Comparison of ENCODE assay signal across 16 cellular contexts in genomic region chr2:70303186-70303585, GRCh38. TPM values are rescaled to one million over a fixed set of nuclear protein-coding genes. Genes with fewer than 3 reads are reported as not detected.
DNase-seq lines count a peak whose midpoint lies in the region; ATAC-seq, FAIRE-seq and TF ChIP-seq lines count a peak whose summit lies in the region.
"Had no signal": no experiment of that assay in that cellular context is flagged by ENCODE, and none has a peak within 500 bp of the region (broad histone marks: within the 10 kb centered on the region; RNA-seq: fewer than 3 reads in every experiment).

No MANE protein-coding gene starts in this region.

- FAIRE-seq in astrocyte (lab: Jason Lieb, UNC): no peak
- FAIRE-seq: A204.1 had no signal

- no peak overlapping the region for H3K9ac ChIP-seq in astrocyte (ENCODE audit: low read length)
- H3K9ac ChIP-seq: BLaER1, GM23248 had no signal

- DNase-seq in natural killer cell (no peak), astrocyte (ENCODE audit: low read depth) (no peak), left lung (no peak), NCI-H748 (lab: John Stamatoyannopoulos, UW; ENCODE audit: unreplicated experiment) (no peak)
- DNase-seq in natural killer cell treated with Interleukin-12 subunit alpha and Interleukin-12 subunit beta and Interleukin-15 and Interleukin-18, amount 100 ng/mL, for 72 hours (ENCODE audit: low spot score): no peak
- no peak for DNase-seq in activated CD4-positive, alpha-beta T cell treated with anti-CD3 and anti-CD28 coated beads, Interleukin-2, amount 50 U/mL, for 4 hours

- intact Hi-C loops in natural killer cell (cut with micrococcal nuclease) (loop anchor here (5.0 to 10.0 kb wide), 2 partner anchors 391 to 642 kb away; no protein-coding TSS in a partner anchor), left lung (cut with DNase I) (no loop called here)

- no peak overlapping the region for H3K27ac ChIP-seq in astrocyte (ENCODE audit: low read depth, low read length)
- no peak overlapping the region for H3K27ac ChIP-seq in left lung
- H3K27ac ChIP-seq: BLaER1, GM23248, Peyer's patch had no signal

- peaks cover 12% of the 10 kb centered on the region for H3K79me2 ChIP-seq in astrocyte (ENCODE audit: insufficient read depth, low read length)

- no peak overlapping the region for H3K4me2 ChIP-seq in astrocyte (ENCODE audit: low read length)

- H3K36me3 Mint-ChIP-seq in natural killer cell: peaks cover 9% of the 10 kb centered on the region
- H3K36me3 Mint-ChIP-seq in natural killer cell treated with Interleukin-12 subunit alpha and Interleukin-12 subunit beta and Interleukin-15 and Interleukin-18, amount 100 ng/mL, for 72 hours: peaks cover 9% of the 10 kb centered on the region
- no peaks in the 10 kb centered on the region for H3K36me3 Mint-ChIP-seq in astrocyte (ENCODE audit: low read depth, unreplicated experiment)
- peaks cover 19% of the 10 kb centered on the region for H3K36me3 Mint-ChIP-seq in nephron (ENCODE audit: low read depth)

- H3K4me3 Mint-ChIP-seq in natural killer cell (peak overlapping the region; percentile 69), astrocyte (ENCODE audit: unreplicated experiment) (peak overlapping the region; percentile 4), nephron (peak overlapping the region; percentile 29 to 52 (median 49))
- H3K4me3 Mint-ChIP-seq in natural killer cell treated with Interleukin-12 subunit alpha and Interleukin-12 subunit beta and Interleukin-15 and Interleukin-18, amount 100 ng/mL, for 72 hours: no peak overlapping the region
- H3K4me3 Mint-ChIP-seq: HFFc6 had no signal

- H3K9me3 Mint-ChIP-seq in natural killer cell: no peaks in the 10 kb centered on the region
- H3K9me3 Mint-ChIP-seq in natural killer cell treated with Interleukin-12 subunit alpha and Interleukin-12 subunit beta and Interleukin-15 and Interleukin-18, amount 100 ng/mL, for 72 hours: no peaks in the 10 kb centered on the region
- no peaks in the 10 kb centered on the region for H3K9me3 Mint-ChIP-seq in astrocyte (ENCODE audit: unreplicated experiment)
- no peaks in the 10 kb centered on the region for H3K9me3 Mint-ChIP-seq in nephron
- H3K9me3 Mint-ChIP-seq: CD4-positive, alpha-beta T cell; HFFc6; IgD-negative memory B cell had no signal

- no peak for ATAC-seq in natural killer cell
- no peak for ATAC-seq in natural killer cell treated with Interleukin-12 subunit alpha and Interleukin-12 subunit beta and Interleukin-15 and Interleukin-18, amount 100 ng/mL, for 72 hours
- no peak for ATAC-seq in left lung
- ATAC-seq in HG03280 (IDR thresholded peaks at IDR 0.05; ENCODE audit: unreplicated experiment): no peak

- no peaks in the 10 kb centered on the region for H4K20me1 ChIP-seq in astrocyte (ENCODE audit: insufficient read depth, low read length)

- no peak overlapping the region for H3K4me3 ChIP-seq in astrocyte (ENCODE audit: insufficient read depth, low read depth, low read length)
- no peak overlapping the region for H3K4me3 ChIP-seq in left lung
- H3K4me3 ChIP-seq: BLaER1, GM23248, Peyer's patch had no signal

- H3K36me3 ChIP-seq in astrocyte (ENCODE audit: insufficient read depth, low read length): peaks cover 5% of the 10 kb centered on the region
- H3K36me3 ChIP-seq in left lung: peaks cover 0 to 24% of the 10 kb centered on the region in 2 donors

- no peak overlapping the region for H2AFZ ChIP-seq in astrocyte (ENCODE audit: low read depth, low read length)

- H3K27me3 ChIP-seq in astrocyte (ENCODE audit: insufficient read depth, low read length) (no peaks in the 10 kb centered on the region), left lung (no peaks in the 10 kb centered on the region)
- H3K27me3 ChIP-seq: BLaER1, Peyer's patch had no signal

- H3K9me3 ChIP-seq in astrocyte (ENCODE audit: insufficient read depth, low read depth, low read length) (no peaks in the 10 kb centered on the region), left lung (no peaks in the 10 kb centered on the region)
- H3K9me3 ChIP-seq: BLaER1, Peyer's patch had no signal

- peaks cover 19 to 23% of the 10 kb centered on the region in 2 donors for H3K4me1 Mint-ChIP-seq in natural killer cell
- peaks cover 16 to 22% of the 10 kb centered on the region in 2 donors for H3K4me1 Mint-ChIP-seq in natural killer cell treated with Interleukin-12 subunit alpha and Interleukin-12 subunit beta and Interleukin-15 and Interleukin-18, amount 100 ng/mL, for 72 hours (ENCODE audit: low read depth in 2 of 2)
- no peaks in the 10 kb centered on the region for H3K4me1 Mint-ChIP-seq in astrocyte (ENCODE audit: low read depth, unreplicated experiment)
- peaks cover 8% of the 10 kb centered on the region for H3K4me1 Mint-ChIP-seq in nephron

- TF ChIP-seq CTCF in natural killer cell (IDR thresholded peaks at IDR 0.05) (no peak), astrocyte (IDR thresholded peaks at IDR 0.05; ENCODE audit: insufficient read depth, low read depth, low read length) (no peak), nephron (IDR thresholded peaks at IDR 0.05; ENCODE audit: unreplicated experiment in 3 of 3) (no peak), left lung (IDR thresholded peaks at IDR 0.05) (no peak)

- H3K27me3 Mint-ChIP-seq in natural killer cell (ENCODE audit: low read depth in 2 of 2) (no peaks in the 10 kb centered on the region), astrocyte (ENCODE audit: low read depth, unreplicated experiment) (no peaks in the 10 kb centered on the region), nephron (ENCODE audit: low read depth) (no peaks in the 10 kb centered on the region)
- no peaks in the 10 kb centered on the region for H3K27me3 Mint-ChIP-seq in natural killer cell treated with Interleukin-12 subunit alpha and Interleukin-12 subunit beta and Interleukin-15 and Interleukin-18, amount 100 ng/mL, for 72 hours
- H3K27me3 Mint-ChIP-seq: CD4-positive, alpha-beta T cell; IgD-negative memory B cell had no signal

- H3K4me1 ChIP-seq in astrocyte (ENCODE audit: insufficient read depth, low read length) (no peaks in the 10 kb centered on the region), left lung (peaks cover 3 to 19% of the 10 kb centered on the region in 2 donors)

- H3K27ac Mint-ChIP-seq in natural killer cell: peak overlapping the region in 1 of 2 donors; percentile 27
- H3K27ac Mint-ChIP-seq in natural killer cell treated with Interleukin-12 subunit alpha and Interleukin-12 subunit beta and Interleukin-15 and Interleukin-18, amount 100 ng/mL, for 72 hours: peak overlapping the region in 1 of 2 donors; percentile 20
- H3K27ac Mint-ChIP-seq in astrocyte (ENCODE audit: unreplicated experiment): no peak overlapping the region
- H3K27ac Mint-ChIP-seq in nephron: no peak overlapping the region
- H3K27ac Mint-ChIP-seq: H9, HFFc6 had no signal

RNA-seq across cellular contexts. Expression of gene FAM136A, which starts 1.3 kb away (rescaled TPM):
- total RNA-seq in natural killer cell: 10 to 100 TPM; 32.5 to 38.3 (median 36.6) TPM
- 10 to 100 TPM; 45.5 to 86.2 TPM for total RNA-seq in natural killer cell treated with Interleukin-12 subunit alpha and Interleukin-12 subunit beta and Interleukin-15 and Interleukin-18, amount 100 ng/mL, for 72 hours
- total RNA-seq in astrocyte: 32.0 and 32.8 TPM in 2 replicates
- 10 to 100 TPM; 25.6 to 31.9 TPM for total RNA-seq in left lung

RNA-seq across cellular contexts. Expression of gene SNRPG, which starts 9.6 kb away (rescaled TPM):
- total RNA-seq in natural killer cell (10 to 100 TPM; 62.5 to 83.3 (median 73.0) TPM), astrocyte (166 and 174 TPM in 2 replicates), left lung (100 to 1,000 TPM; 111 to 145 TPM)
- total RNA-seq in natural killer cell treated with Interleukin-12 subunit alpha and Interleukin-12 subunit beta and Interleukin-15 and Interleukin-18, amount 100 ng/mL, for 72 hours: 100 to 1,000 TPM; 226 to 244 TPM

RNA-seq across cellular contexts. Expression of gene PCYOX1, which starts 45.2 kb away (rescaled TPM):
- total RNA-seq in natural killer cell (10 to 100 TPM in 2 of 3 donors, 1 to 10 TPM in 1; 9.5 to 15.5 (median 10.9) TPM), astrocyte (93.5 and 94.0 TPM in 2 replicates), left lung (100 to 1,000 TPM in 1 of 2 donors, 10 to 100 TPM in 1; 78.9 to 140 TPM)
- 10 to 100 TPM; 11.5 to 14.1 TPM for total RNA-seq in natural killer cell treated with Interleukin-12 subunit alpha and Interleukin-12 subunit beta and Interleukin-15 and Interleukin-18, amount 100 ng/mL, for 72 hours

RNA-seq across cellular contexts. Expression of gene TIA1, which starts 54.8 kb away (rescaled TPM):
- total RNA-seq in natural killer cell (100 to 1,000 TPM in 1 of 3 donors, 10 to 100 TPM in 2; 76.9 to 113 (median 93.2) TPM), astrocyte (104 and 112 TPM in 2 replicates), left lung (100 to 1,000 TPM in 1 of 2 donors, 10 to 100 TPM in 1; 92.9 to 120 TPM)
- 100 to 1,000 TPM; 103 to 125 TPM for total RNA-seq in natural killer cell treated with Interleukin-12 subunit alpha and Interleukin-12 subunit beta and Interleukin-15 and Interleukin-18, amount 100 ng/mL, for 72 hours
